ENCODE assay signal across 13 cellular contexts in the genomic region with DNA sequence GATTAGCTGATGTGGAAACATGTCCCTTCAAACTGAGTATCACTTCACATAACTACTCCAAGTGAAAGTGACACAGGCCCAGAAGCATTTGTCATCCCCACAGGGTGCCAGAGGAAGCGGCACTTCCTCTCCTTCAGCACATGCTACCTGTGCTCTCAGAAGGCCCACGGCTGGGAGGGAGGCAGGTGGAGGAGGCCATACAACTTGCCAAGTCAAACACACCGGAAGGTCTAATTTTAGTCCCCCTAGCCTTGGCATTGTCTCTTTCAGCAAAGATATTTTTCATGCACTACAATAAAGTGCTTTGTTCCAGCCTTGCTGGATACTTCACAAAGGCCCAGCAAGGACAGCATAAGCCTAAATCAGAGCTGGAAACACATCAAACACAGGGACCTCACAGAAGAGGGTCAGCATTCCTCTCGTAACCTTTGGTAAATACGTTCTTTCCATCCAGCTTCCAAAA. TPM values are rescaled to one million over a fixed set of nuclear protein-coding genes. Genes with fewer than 3 reads are reported as not detected.
DNase-seq lines count a peak whose midpoint lies in the region; ATAC-seq and TF ChIP-seq lines count a peak whose summit lies in the region.
"Had no signal": no experiment of that assay in that cellular context is flagged by ENCODE, and none has a peak within 500 bp of the region (broad histone marks: within the 10 kb centered on the region; RNA-seq: fewer than 3 reads in every experiment).

No MANE protein-coding gene starts in this region.

- no peak overlapping the region for H2BK12ac ChIP-seq in neuronal stem cell (ENCODE audit: low read length)

- H3K9me3 ChIP-seq in OCI-LY3 (ENCODE audit: insufficient read depth, low read length), result no peaks in the 10 kb centered on the region
- H3K9me3 ChIP-seq in neuronal stem cell (replicated peaks in 1 of 2; ENCODE audit: control insufficient read depth in 2 of 2, insufficient read depth in 1 of 2, low read depth in 1 of 2, low read length in 2 of 2), result no peaks in the 10 kb centered on the region

- H4K91ac ChIP-seq in neuronal stem cell (ENCODE audit: low read depth, low read length, poor library complexity), result no peak overlapping the region

- no peaks in the 10 kb centered on the region for H4K20me1 ChIP-seq in OCI-LY3 (ENCODE audit: insufficient read depth, low read length)

- no peak overlapping the region for H3K4ac ChIP-seq in neuronal stem cell (ENCODE audit: low read length)

- H3K18ac ChIP-seq in neuronal stem cell (ENCODE audit: low read length), result no peak overlapping the region

- no peaks in the 10 kb centered on the region for H3K79me1 ChIP-seq in neuronal stem cell (ENCODE audit: low read depth, low read length)

- no peak overlapping the region for H2BK120ac ChIP-seq in neuronal stem cell (ENCODE audit: low read depth, low read length)

- no peak overlapping the region for H3K14ac ChIP-seq in neuronal stem cell (ENCODE audit: low read length)

- H3K9ac ChIP-seq in OCI-LY3 (ENCODE audit: low read length) (peak overlapping the region; percentile 42; the same call in 1 of the 2 replicates), neuronal stem cell (ENCODE audit: low read depth, low read length, poor library complexity) (no peak overlapping the region)

- H3K23ac ChIP-seq in neuronal stem cell (ENCODE audit: low read depth, low read length, poor library complexity), result no peak overlapping the region

- H3K4me3 ChIP-seq in OCI-LY3 (ENCODE audit: low read length) (no peak overlapping the region; the same call in 1 of the 2 replicates), neuronal stem cell (ENCODE audit: low read length in 2 of 2) (no peak overlapping the region)
- H3K4me3 ChIP-seq: cardiac muscle cell had no signal

- H2BK15ac ChIP-seq in neuronal stem cell (ENCODE audit: low read length), result no peak overlapping the region

- H3K27me3 ChIP-seq in OCI-LY3 (ENCODE audit: low read depth, low read length), result no peaks in the 10 kb centered on the region
- H3K27me3 ChIP-seq in neuronal stem cell (ENCODE audit: control insufficient read depth in 3 of 3, insufficient read depth in 3 of 3, low read depth in 1 of 3, low read length in 3 of 3), result no peaks in the 10 kb centered on the region
- H3K27me3 ChIP-seq: cardiac muscle cell had no signal

- H2AFZ ChIP-seq in OCI-LY3 (ENCODE audit: low read depth, low read length) (peak overlapping the region; percentile 23; the same call in 1 of the 2 replicates), neuronal stem cell (ENCODE audit: low read length) (peak overlapping the region; percentile 28)

- WGBS in neuronal stem cell (ENCODE audit: extremely low coverage in 2 of 2, insufficient read length in 2 of 2, insufficient replicate concordance in 1 of 2), 2 donors, result no CpG with 5 or more reads among the region's 5 CpGs

- H3K36me3 ChIP-seq in OCI-LY3 (replicated peaks; ENCODE audit: low read depth, low read length), result no peaks in the 10 kb centered on the region
- H3K36me3 ChIP-seq in neuronal stem cell (replicated peaks in 1 of 2; ENCODE audit: control insufficient read depth in 2 of 2, insufficient read depth in 2 of 2, low read length in 2 of 2), result no peaks in the 10 kb centered on the region
- H3K36me3 ChIP-seq: cardiac muscle cell had no signal

- H3K27ac ChIP-seq in OCI-LY3 (ENCODE audit: low read length) (peak overlapping the region; percentile 79), neuronal stem cell (replicated peaks; ENCODE audit: low read length) (no peak overlapping the region)
- H3K27ac ChIP-seq: cardiac muscle cell had no signal

- no peak overlapping the region for H2BK5ac ChIP-seq in neuronal stem cell (ENCODE audit: low read length)

- no peak for DNase-seq in neuronal stem cell (ENCODE audit: low spot score)
- no peak for DNase-seq in HCEC 1CT
- no peak for DNase-seq in NCI-H1092 treated with DMSO at 0.1 percent for 48 hours (lab: John Stamatoyannopoulos, UW)
- DNase-seq: activated CD8-positive, alpha-beta memory T cell treated with anti-CD3 and anti-CD28 coated beads, Interleukin-2, amount 50 U/mL, for 4 hours; foreskin fibroblast; GDM1; NCI-H187; SW 1271 had no signal

- H3K4me2 ChIP-seq in OCI-LY3 (ENCODE audit: low read length) (peak overlapping the region; percentile 43), neuronal stem cell (ENCODE audit: insufficient read depth, low read length, poor library complexity, severe bottlenecking) (no peak overlapping the region)

- no peak overlapping the region for H2AK5ac ChIP-seq in neuronal stem cell (ENCODE audit: low read depth, low read length)

- H4K8ac ChIP-seq in neuronal stem cell (ENCODE audit: low read depth, low read length), result no peak overlapping the region

- ATAC-seq in GM19043 (IDR thresholded peaks at IDR 0.05; ENCODE audit: low read depth, unreplicated experiment) (peak; percentile 87), HG02870 (IDR thresholded peaks at IDR 0.05; ENCODE audit: unreplicated experiment) (peak; percentile 83), HG03439 (IDR thresholded peaks at IDR 0.05; ENCODE audit: unreplicated experiment) (no peak)

- H3K4me1 ChIP-seq in OCI-LY3 (ENCODE audit: low read length), result peaks cover 62% of the 10 kb centered on the region
- H3K4me1 ChIP-seq in neuronal stem cell (ENCODE audit: control insufficient read depth in 2 of 2, insufficient read depth in 1 of 2, low read depth in 1 of 2, low read length in 2 of 2), result no peaks in the 10 kb centered on the region

- no peak for TF ChIP-seq CTCF in OCI-LY3 (IDR thresholded peaks at IDR 0.05; ENCODE audit: low read depth, low read length)

- no peaks in the 10 kb centered on the region for H3K79me2 ChIP-seq in OCI-LY3 (ENCODE audit: low read length)

RNA-seq across cellular contexts. Expression of a gene that starts 38.0 kb away (rescaled TPM):
- 1.9 TPM for polyA plus RNA-seq in neuronal stem cell (2013, experiment 1 of 2)
- 2.3 TPM for polyA plus RNA-seq in neuronal stem cell (2013, experiment 2 of 2)
